ENCODE assay signal across 12 cellular contexts in the genomic region with DNA sequence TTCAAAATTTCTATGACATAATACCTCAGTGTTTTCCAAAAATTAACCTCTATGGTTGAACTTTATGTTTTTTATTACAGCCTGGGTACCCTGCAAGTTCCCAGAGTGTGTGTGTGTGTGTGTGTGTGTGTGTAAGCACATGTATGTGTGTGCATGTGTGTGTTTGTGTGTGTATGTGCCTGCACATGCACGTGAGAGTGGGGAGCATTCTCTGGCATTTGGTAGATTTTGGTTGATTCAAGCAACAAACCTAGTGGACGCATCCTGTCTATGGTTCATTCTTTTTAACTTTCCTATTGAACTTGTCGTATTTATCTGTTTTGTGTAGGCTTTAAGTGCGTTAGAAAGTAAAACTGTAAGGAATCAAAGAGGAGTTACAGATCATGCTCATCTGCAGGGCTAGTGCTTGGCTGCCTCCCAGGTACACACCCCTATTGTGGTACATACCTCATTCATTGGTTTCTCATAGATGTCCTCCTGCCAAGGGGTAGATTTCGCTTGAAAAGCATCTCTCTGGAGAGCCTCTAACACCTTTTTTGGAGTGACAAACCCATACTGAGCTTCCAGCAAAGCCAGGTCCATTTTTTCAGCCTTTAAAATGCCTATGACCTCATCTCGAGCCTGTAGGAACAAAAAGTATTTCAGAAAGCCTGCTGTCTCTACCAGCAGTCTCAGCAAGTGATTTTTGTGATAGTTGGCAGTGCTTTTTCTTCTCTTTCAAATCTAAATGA.
DNase-seq lines count a peak whose midpoint lies in the region; ATAC-seq lines count a peak whose summit lies in the region.
"Had no signal": no experiment of that assay in that cellular context is flagged by ENCODE, and none has a peak within 500 bp of the region (broad histone marks: within the 10 kb centered on the region; RNA-seq: fewer than 3 reads in every experiment).

No MANE protein-coding gene starts in this region.

- no peaks in the 10 kb centered on the region for H3K36me3 ChIP-seq in muscle layer of duodenum (ENCODE audit: control insufficient read depth in 1 of 2, insufficient read depth in 2 of 2, low read length in 2 of 2)
- H3K36me3 ChIP-seq: SJCRH30 had no signal

- H3K27ac ChIP-seq in epithelial cell of prostate (no peak overlapping the region), muscle layer of duodenum (ENCODE audit: low read length) (peak overlapping the region; percentile 45)
- H3K27ac ChIP-seq: SJCRH30 had no signal

- peaks cover 4 to 27% of the 10 kb centered on the region in 2 donors for H3K4me1 ChIP-seq in muscle layer of duodenum (ENCODE audit: control insufficient read depth in 1 of 2, insufficient read depth in 2 of 2, low read length in 2 of 2)

- H3K9me3 ChIP-seq in muscle layer of duodenum (ENCODE audit: control insufficient read depth in 1 of 2, low read length in 2 of 2), result no peaks in the 10 kb centered on the region
- H3K9me3 ChIP-seq: SJCRH30 had no signal

- H3K27me3 ChIP-seq in muscle layer of duodenum (ENCODE audit: low read depth, low read length), result no peaks in the 10 kb centered on the region
- H3K27me3 ChIP-seq: SJCRH30 had no signal

- DNase-seq in AG08395 (ENCODE audit: low spot score) (peak; percentile 58), NCI-H446 treated with DMSO at 0.1 percent for 48 hours (lab: John Stamatoyannopoulos, UW) (peak; percentile 88), epithelial cell of prostate (ENCODE audit: low read depth, low spot score) (peak; percentile 45), amniotic stem cell (lab: John Stamatoyannopoulos, UW) (no peak), NCI-H2171 treated with DMSO at 0.1 percent for 48 hours (lab: John Stamatoyannopoulos, UW) (no peak), NCI-H1048 (lab: John Stamatoyannopoulos, UW) (no peak)
- DNase-seq: ACHN, KG1, SJCRH30 had no signal

- no peak for ATAC-seq in GM18517 (IDR thresholded peaks at IDR 0.05; ENCODE audit: unreplicated experiment)
- ATAC-seq: GM12878 had no signal

- H3K4me3 ChIP-seq in muscle layer of duodenum (ENCODE audit: low read depth in 1 of 2, low read length in 2 of 2), result no peak overlapping the region
- H3K4me3 ChIP-seq: GM12878, SJCRH30 had no signal

Comparison
In these comparisons a context has a peak if more than half of its experiments do, and no peak if none do; other contexts are left out.
1. DNase-seq: peak in AG08395 (single experiment), NCI-H446 treated with DMSO at 0.1 percent for 48 hours (single experiment) and epithelial cell of prostate (single experiment); none in amniotic stem cell (single experiment), NCI-H2171 treated with DMSO at 0.1 percent for 48 hours (single experiment) and NCI-H1048 (single experiment).